In the genomic region with DNA sequence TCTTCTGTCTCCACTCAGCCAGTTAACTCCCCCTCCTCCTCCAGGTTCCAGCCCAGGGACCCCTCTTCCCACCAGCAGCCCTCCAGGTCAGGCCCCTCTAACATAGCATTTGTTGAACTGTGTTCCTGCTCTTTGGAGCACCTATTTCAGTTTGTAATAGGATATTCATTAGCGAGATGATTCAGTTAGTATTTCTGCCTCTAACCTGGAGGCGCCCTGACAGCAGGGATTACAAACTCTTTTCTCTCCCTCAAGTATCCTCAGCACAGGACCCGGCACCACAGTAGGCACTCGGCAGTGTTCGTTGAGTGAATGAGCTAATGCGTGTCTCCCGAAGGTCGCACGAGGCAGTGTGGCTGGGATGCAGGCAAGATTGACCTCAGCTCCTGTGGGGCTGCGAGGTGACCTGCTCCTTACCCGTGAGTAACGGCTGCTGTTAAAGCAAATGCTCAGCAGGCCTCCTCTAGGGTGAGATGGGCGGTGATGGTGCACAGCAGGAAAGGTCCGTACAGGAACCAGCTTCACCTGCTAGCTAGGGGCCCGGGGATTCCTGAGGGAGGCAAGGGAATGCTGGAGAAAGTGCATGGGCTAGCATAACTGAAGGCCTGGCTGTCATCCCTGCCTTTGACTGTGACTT, we compare ENCODE assay signal across 18 cellular contexts. TPM values are rescaled to one million over a fixed set of nuclear protein-coding genes. Genes with fewer than 3 reads are reported as not detected.
A peak's percentile ranks its signal among the peaks of the same experiment; 100 is the strongest.
DNase-seq lines count a peak whose midpoint lies in the region; ATAC-seq, FAIRE-seq and TF ChIP-seq lines count a peak whose summit lies in the region.
"Had no signal": no experiment of that assay in that cellular context is flagged by ENCODE, and none has a peak within 500 bp of the region (broad histone marks: within the 10 kb centered on the region; RNA-seq: fewer than 3 reads in every experiment).

No MANE protein-coding gene starts in this region.

- WGBS in K562 (ENCODE audit: insufficient coverage, low coverage, missing lambda C conversion rate) = 75% methylated on average over 15 of the region's 15 CpGs
- WGBS in spleen, 5 donors = 83 to 95% (median 89%) methylated on average over 15 of the region's 15 CpGs

- no peak overlapping the region for H2AFZ ChIP-seq in K562 (ENCODE audit: low read depth, low read length)

- no peaks in the 10 kb centered on the region for H3K9me1 ChIP-seq in K562 (ENCODE audit: control insufficient read depth, insufficient read depth, low read length)

- TF ChIP-seq EP300 in K562 (IDR thresholded peaks at IDR 0.05; ENCODE audit: low read length) = no peak

- peaks cover 7% of the 10 kb centered on the region; the same call in 1 of the 3 replicates for H3K79me2 ChIP-seq in K562 (ENCODE audit: control insufficient read depth, insufficient read depth, low read length)

- no peak overlapping the region for H3K4me2 ChIP-seq in K562 (ENCODE audit: insufficient read depth, low read length)

- no peak overlapping the region for H3K4me3 ChIP-seq in HEK293 (ENCODE audit: low read depth, low read length)
- no peak overlapping the region for H3K4me3 ChIP-seq in K562
- H3K4me3 ChIP-seq in kidney (ENCODE audit: low read length in 2 of 2) = no peak overlapping the region
- no peak overlapping the region for H3K4me3 ChIP-seq in spleen

- no TSS peak for BruUV-seq in K562 (replicated peaks; lab: Mats Ljungman, UMichigan)

- DNase-seq in K562 (ENCODE audit: extremely low read depth in 1 of 4, low spot score in 3 of 4) (no peak), kidney (peak; percentile 47), retina (peak; percentile 41), spleen (no peak), GM19240 (ENCODE audit: insufficient read length, low spot score) (no peak)
- DNase-seq in activated naive CD4-positive, alpha-beta T cell treated with anti-CD3 and anti-CD28 coated beads, Interleukin-2, amount 50 U/mL, for 72 hours (ENCODE audit: low spot score in 2 of 2) = no peak
- DNase-seq: BE2C; CD4-positive, alpha-beta memory T cell; DMS79 treated with DMSO at 0.1 percent for 48 hours; GDM1; NCI-H1417; NCI-H1930; NCI-H524 had no signal

- H3K36me3 ChIP-seq in HEK293 (ENCODE audit: control insufficient read depth in 2 of 2, insufficient read depth in 1 of 2, low read length in 2 of 2) (peaks cover 0 to 21% of the 10 kb centered on the region in 2 experiments; a peak in 1 of 3 replicates), K562 (ENCODE audit: control insufficient read depth, insufficient read depth, low read length) (peaks cover 23% of the 10 kb centered on the region), kidney (ENCODE audit: control insufficient read depth in 1 of 2, insufficient read depth in 2 of 2, low read length in 2 of 2) (peaks cover 4 to 5% of the 10 kb centered on the region in 2 donors), spleen (peaks cover 0 to 43% (median 14%) of the 10 kb centered on the region in 6 donors)
- H3K36me3 ChIP-seq: BE2C had no signal

- TF ChIP-seq RAD21 in K562 (CRISPR knock-in tag; conservative IDR thresholded peaks at IDR 0.05 in 1 of 2, IDR thresholded peaks at IDR 0.05 in 1 of 2) = no peak

- H3K9me3 Mint-ChIP-seq in activated naive CD4-positive, alpha-beta T cell treated with anti-CD3 and anti-CD28 coated beads, Interleukin-2, amount 50 U/mL, for 72 hours = no peaks in the 10 kb centered on the region
- H3K9me3 Mint-ChIP-seq: CD4-positive, alpha-beta memory T cell; IgD-negative memory B cell had no signal

- TF ChIP-seq CTCF in HEK293 (tag by site-specific recombination; IDR thresholded peaks at IDR 0.05) = no peak
- TF ChIP-seq CTCF in K562 (IDR thresholded peaks at IDR 0.05 in 2 of 3, conservative IDR thresholded peaks at IDR 0.05 in 1 of 3; ENCODE audit: insufficient read depth in 2 of 3, low read depth in 1 of 3, low read length in 3 of 3) = no peak
- TF ChIP-seq CTCF in kidney (IDR thresholded peaks at IDR 0.05; ENCODE audit: borderline replicate concordance, extremely low read depth, insufficient read depth) = no peak
- TF ChIP-seq CTCF in spleen (IDR thresholded peaks at IDR 0.05 in 8 of 11, conservative IDR thresholded peaks at IDR 0.05 in 3 of 11) = no peak

- FAIRE-seq in K562 (lab: Jason Lieb, UNC) = no peak
- no peak for FAIRE-seq in kidney (lab: Jason Lieb, UNC)
- FAIRE-seq: D721Med, GM12892 had no signal

- no peaks in the 10 kb centered on the region for H3K4me1 ChIP-seq in HEK293 (ENCODE audit: control insufficient read depth, insufficient read depth, low read length)
- H3K4me1 ChIP-seq in K562 (replicated peaks in 1 of 2; ENCODE audit: control insufficient read depth in 2 of 2, insufficient read depth in 2 of 2, low read length in 2 of 2) = peaks cover 0 to 6% of the 10 kb centered on the region in 2 experiments; a peak in 3 of 5 replicates
- H3K4me1 ChIP-seq in kidney (ENCODE audit: control insufficient read depth in 1 of 2, insufficient read depth in 1 of 2, low read depth in 1 of 2, low read length in 2 of 2) = peaks cover 6 to 10% of the 10 kb centered on the region in 2 donors
- peaks cover 0 to 20% (median 5%) of the 10 kb centered on the region in 6 donors for H3K4me1 ChIP-seq in spleen
- H3K4me1 ChIP-seq: BE2C had no signal

- no peaks in the 10 kb centered on the region for H3K27me3 ChIP-seq in K562 (ENCODE audit: control insufficient read depth in 2 of 2, insufficient read depth in 2 of 2, low read length in 2 of 2)
- H3K27me3 ChIP-seq in spleen (replicated peaks in 1 of 7) = no peaks in the 10 kb centered on the region
- H3K27me3 ChIP-seq: BE2C had no signal

- H3K9ac ChIP-seq in K562 (ENCODE audit: insufficient read depth in 1 of 2, low read depth in 2 of 2, low read length in 2 of 2) (peak overlapping the region in 1 of 2 experiments; percentile 8; a peak in 1 of 4 replicates), kidney (ENCODE audit: low read length in 2 of 2) (no peak overlapping the region)

- TF ChIP-seq POLR2A in K562 (conservative IDR thresholded peaks at IDR 0.05) (no peak), spleen (IDR thresholded peaks at IDR 0.05) (no peak)

- H3K36me3 Mint-ChIP-seq in activated naive CD4-positive, alpha-beta T cell treated with anti-CD3 and anti-CD28 coated beads, Interleukin-2, amount 50 U/mL, for 72 hours = no peaks in the 10 kb centered on the region
- H3K36me3 Mint-ChIP-seq: IgD-negative memory B cell had no signal

- CTCF ChIA-PET in HEK293 (lab: Yijun Ruan, JAX) (interaction anchor here (1.2 kb wide), 1 partner anchor 23 kb away, joined by 3 read pairs; no protein-coding TSS in a partner anchor), K562 (lab: Yijun Ruan, JAX; ENCODE audit: low intra/inter-chr PET ratio) (no interaction called here)

- H3K9me3 ChIP-seq in HEK293 (ENCODE audit: control insufficient read depth, insufficient read depth, low read depth, low read length) (no peaks in the 10 kb centered on the region), K562 (replicated peaks; ENCODE audit: control insufficient read depth, insufficient read depth, low read depth, low read length) (no peaks in the 10 kb centered on the region), kidney (ENCODE audit: control insufficient read depth in 1 of 2, low read length in 2 of 2) (no peaks in the 10 kb centered on the region), spleen (no peaks in the 10 kb centered on the region)
- H3K9me3 ChIP-seq: BE2C had no signal

- ATAC-seq in K562 (peak; percentile 28), GM19452 (IDR thresholded peaks at IDR 0.05; ENCODE audit: unreplicated experiment) (no peak)
- no peak for ATAC-seq in activated naive CD4-positive, alpha-beta T cell treated with anti-CD3 and anti-CD28 coated beads, Interleukin-2, amount 50 U/mL, for 72 hours

- H3K27ac ChIP-seq in HEK293 (ENCODE audit: extremely low read depth, low read depth, low read length) = no peak overlapping the region
- H3K27ac ChIP-seq in K562 (ENCODE audit: extremely low read depth, low read depth, low read length) = no peak overlapping the region
- no peak overlapping the region for H3K27ac ChIP-seq in kidney (ENCODE audit: low read depth in 2 of 2, low read length in 2 of 2)
- H3K27ac ChIP-seq in spleen = peak overlapping the region in 3 of 8 donors; percentile 60 to 73 (median 62)

- POLR2A ChIA-PET in HEK293 (lab: Yijun Ruan, JAX) (interaction anchor here (1.9 kb wide), 1 partner anchor 14 kb away, joined by 7 read pairs; no protein-coding TSS in a partner anchor), K562 (lab: Yijun Ruan, JAX) (interaction anchor here (0.6 to 0.7 kb wide), 4 partner anchors 16 to 538 kb away, joined by 3 to 4 read pairs (median 3); partner anchors contain the start of gene ZNF79)

- intact Hi-C loops in K562 (cut with micrococcal nuclease) = no loop called here
- intact Hi-C loops in kidney (cut with DNase I) = no loop called here
- intact Hi-C loops in spleen (cut with DNase I; ENCODE audit: low total_unique reads) = no loop called here

- H3K27ac Mint-ChIP-seq in activated naive CD4-positive, alpha-beta T cell treated with anti-CD3 and anti-CD28 coated beads, Interleukin-2, amount 50 U/mL, for 72 hours = no peak overlapping the region
- H3K27ac Mint-ChIP-seq: IgD-negative memory B cell had no signal

- peaks cover 21% of the 10 kb centered on the region; the same call in 1 of the 2 replicates for H4K20me1 ChIP-seq in K562 (replicated peaks; ENCODE audit: control insufficient read depth, insufficient read depth, low read length)

- in situ Hi-C loops in K562 (cut with MboI) = no loop called here

RNA-seq across cellular contexts. Expression of gene ZBTB34, which starts 25.9 kb away (rescaled TPM):
- total RNA-seq in K562 (2011; cell fraction: chromatin; rRNA removed; ENCODE audit: low replicate concordance) = 15.0 and 20.0 TPM in 2 replicates
- total RNA-seq in K562 (2011; cell fraction: nucleolus; rRNA removed) = 10.5 and 11.4 TPM in 2 replicates
- total RNA-seq in K562 (2011; cell fraction: nucleoplasm; rRNA removed) = 16.6 and 22.8 TPM in 2 replicates
- 7.8 and 8.4 TPM in 2 replicates for total RNA-seq in K562 (2014; rRNA removed)
- 11.3 and 12.4 TPM in 2 replicates for total RNA-seq in K562 (2014; rRNA removed; fragmentation: Illumina TruSeq; extraction: Trizol)
- 10.6 and 11.2 TPM in 2 replicates for total RNA-seq in K562 (2015; rRNA removed; fragmentation: Illumina TruSeq; extraction: Trizol)
- 13.4 and 14.6 TPM in 2 replicates for total RNA-seq in K562 (2021)
- polyA plus RNA-seq in K562 (2011; rRNA removed) = 15.6 and 15.7 TPM in 2 replicates
- polyA plus RNA-seq in K562 (2011; cell fraction: cytosol; rRNA removed) = 6.9 and 11.1 TPM in 2 replicates
- polyA plus RNA-seq in K562 (2011; cell fraction: nucleus; rRNA removed) = 10.0 and 12.7 TPM in 2 replicates
- 5.3 and 6.1 TPM in 2 replicates for polyA plus RNA-seq in K562 (2012)
- polyA plus RNA-seq in K562 (2014; fragmentation: Illumina TruSeq; extraction: Trizol) = 9.7 and 9.8 TPM in 2 replicates
- 1 to 10 TPM; 2.7 to 6.3 TPM for polyA plus RNA-seq in K562 (2014; fragmentation: Nextera tagmentation; extraction: Ambion mirVana)
- 8.2 and 9.4 TPM in 2 replicates for polyA plus RNA-seq in K562 (2014; rRNA removed)
- 30.8 and 33.6 TPM in 2 replicates for polyA minus RNA-seq in K562 (2011; rRNA and poly(A)+ RNA removed)
- polyA minus RNA-seq in K562 (2011; cell fraction: cytosol; rRNA and poly(A)+ RNA removed) = 13.4 and 15.4 TPM in 2 replicates
- 5.9 and 12.0 TPM in 2 replicates for polyA minus RNA-seq in K562 (2011; cell fraction: nucleus; rRNA and poly(A)+ RNA removed)
- total RNA-seq in kidney = 12.5 TPM
- polyA plus RNA-seq in kidney (ENCODE audit: insufficient read depth, low read depth, low replicate concordance) = 2.5 TPM
- 10 to 100 TPM; 13.0 to 28.9 (median 15.9) TPM for total RNA-seq in spleen
- polyA plus RNA-seq in spleen = 1 to 10 TPM; 2.1 to 3.1 (median 2.3) TPM
- 10 to 100 TPM in 1 of 2 donors, 1 to 10 TPM in 1; 5.2 to 15.9 TPM for total RNA-seq in activated naive CD4-positive, alpha-beta T cell treated with anti-CD3 and anti-CD28 coated beads, Interleukin-2, amount 50 U/mL, for 72 hours

RNA-seq across cellular contexts. Expression of gene RALGPS1, which starts 28.3 kb away (rescaled TPM):
- total RNA-seq in K562 (2011; cell fraction: chromatin; rRNA removed; ENCODE audit: low replicate concordance) = 14.4 and 14.5 TPM in 2 replicates
- 6.3 and 10.0 TPM in 2 replicates for total RNA-seq in K562 (2011; cell fraction: nucleolus; rRNA removed)
- 11.3 and 14.1 TPM in 2 replicates for total RNA-seq in K562 (2011; cell fraction: nucleoplasm; rRNA removed)
- total RNA-seq in K562 (2014; rRNA removed) (1.5 and 1.6 TPM in 2 replicates), K562 (2014; rRNA removed; fragmentation: Illumina TruSeq; extraction: Trizol) (1.2 and 1.9 TPM in 2 replicates), K562 (2015; rRNA removed; fragmentation: Illumina TruSeq; extraction: Trizol) (1.3 and 1.5 TPM in 2 replicates), K562 (2021) (1.9 and 2.6 TPM in 2 replicates), kidney (25.2 TPM), spleen (10 to 100 TPM; 11.0 to 27.3 (median 17.1) TPM)
- polyA plus RNA-seq in K562 (2011; rRNA removed) (1.2 and 1.5 TPM in 2 replicates), K562 (2014; fragmentation: Illumina TruSeq; extraction: Trizol) (1.9 and 2.2 TPM in 2 replicates), K562 (2014; fragmentation: Nextera tagmentation; extraction: Ambion mirVana) (under 1 TPM; 0.04 to 0.20 TPM), K562 (2014; rRNA removed) (1.5 and 6.3 TPM in 2 replicates), kidney (ENCODE audit: insufficient read depth, low read depth, low replicate concordance) (9.4 TPM), spleen (1 to 10 TPM; 2.5 to 4.9 (median 3.0) TPM)
- 0.83 and 1.1 TPM in 2 replicates for polyA plus RNA-seq in K562 (2011; cell fraction: cytosol; rRNA removed)
- 4.3 and 6.0 TPM in 2 replicates for polyA plus RNA-seq in K562 (2011; cell fraction: nucleus; rRNA removed)
- polyA plus RNA-seq in K562 (2012) = 1.4 and 2.7 TPM in 2 replicates
- 1.2 and 2.2 TPM in 2 replicates for polyA minus RNA-seq in K562 (2011; rRNA and poly(A)+ RNA removed)
- 1.6 TPM in 1 of 2 replicates, not detected in the other for polyA minus RNA-seq in K562 (2011; cell fraction: cytosol; rRNA and poly(A)+ RNA removed)
- 1.9 and 4.4 TPM in 2 replicates for polyA minus RNA-seq in K562 (2011; cell fraction: nucleus; rRNA and poly(A)+ RNA removed)
- total RNA-seq in activated naive CD4-positive, alpha-beta T cell treated with anti-CD3 and anti-CD28 coated beads, Interleukin-2, amount 50 U/mL, for 72 hours = 10 to 100 TPM in 1 of 2 donors, 1 to 10 TPM in 1; 1.4 to 13.8 TPM

Comparison
In these comparisons a context has a peak if more than half of its experiments do, and no peak if none do; other contexts are left out.
1. DNase-seq: peak in kidney (single experiment) and retina (single experiment); none in K562 (0 of 4), spleen (single experiment), activated naive CD4-positive, alpha-beta T cell treated with anti-CD3 and anti-CD28 coated beads, Interleukin-2, amount 50 U/mL, for 72 hours (0 of 2) and GM19240 (single experiment).